In genomic region chr2:134254836-134255235, GRCh38 we compare ENCODE assay signal across 1 cellular context.
TF ChIP-seq lines count a peak whose summit lies in the region.

No MANE protein-coding gene starts in this region.

TF ChIP-seq in GM12878, 131 proteins besides CTCF, POLR2A, EP300 and RAD21 (continued from another document):
- TF ChIP-seq ZBTB4 (CRISPR knock-in tag; IDR thresholded peaks at IDR 0.05) (no peak), RFX5 (IDR thresholded peaks at IDR 0.05; ENCODE audit: low read depth, low read length) (no peak), HCFC1 (IDR thresholded peaks at IDR 0.05; ENCODE audit: low read length) (no peak), IKZF1 (conservative IDR thresholded peaks at IDR 0.05) (no peak), SUPT20H (IDR thresholded peaks at IDR 0.05; ENCODE audit: borderline replicate concordance, control insufficient read depth, low read depth, low read length) (no peak), SREBF2 (IDR thresholded peaks at IDR 0.05; ENCODE audit: low read length) (no peak), PBX3 (IDR thresholded peaks at IDR 0.05; ENCODE audit: insufficient replicate concordance, low read depth, low read length) (no peak), RB1 (IDR thresholded peaks at IDR 0.05; ENCODE audit: borderline replicate concordance) (no peak)
